In the genomic region with DNA sequence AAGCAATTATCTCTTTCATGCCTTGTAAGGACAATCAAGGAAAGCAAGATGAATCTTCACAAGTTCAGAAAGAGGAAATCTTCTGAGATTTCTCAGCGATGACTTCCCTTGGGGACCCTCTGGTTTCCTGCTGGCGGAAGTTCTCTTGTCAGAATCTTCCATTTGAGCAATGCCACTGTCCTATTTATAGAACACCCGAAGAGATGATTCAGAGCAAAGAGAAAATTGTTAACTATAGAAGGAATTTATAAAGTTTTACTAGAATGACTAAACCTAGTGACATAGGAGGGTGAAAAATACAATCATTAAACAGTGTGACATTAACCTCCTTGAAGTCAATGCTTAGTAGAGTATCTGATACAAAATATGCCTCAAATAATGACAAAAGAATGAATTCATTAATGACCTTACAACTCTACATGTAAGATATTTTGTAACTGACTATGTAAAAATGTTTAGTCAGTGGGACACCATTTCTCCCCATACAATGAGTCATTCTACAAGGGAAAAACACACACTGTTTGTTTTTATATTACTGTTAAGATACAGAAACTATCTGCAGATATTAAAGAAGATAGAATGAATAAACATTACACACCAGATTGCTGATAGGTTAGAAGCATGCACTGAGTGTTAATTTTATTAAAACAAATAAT, we compare ENCODE assay signal across 12 cellular contexts.
DNase-seq lines count a peak whose midpoint lies in the region; ATAC-seq and TF ChIP-seq lines count a peak whose summit lies in the region.
"Had no signal": no experiment of that assay in that cellular context is flagged by ENCODE, and none has a peak within 500 bp of the region (broad histone marks: within the 10 kb centered on the region; RNA-seq: fewer than 3 reads in every experiment).

No MANE protein-coding gene starts in this region.

- in situ Hi-C loops in KBM-7 (cut with MboI; ENCODE audit: low pct_unique_long_range_greater_than_20kb, low sequenced_read_pairs): no loop called here

- no peaks in the 10 kb centered on the region for H3K27me3 Mint-ChIP-seq in nephron progenitor cell (ENCODE audit: low read depth, poor library complexity)

- H3K9me3 Mint-ChIP-seq in nephron progenitor cell: no peaks in the 10 kb centered on the region

- no peaks in the 10 kb centered on the region for H3K4me1 Mint-ChIP-seq in nephron progenitor cell

- TF ChIP-seq CTCF in nephron progenitor cell (IDR thresholded peaks at IDR 0.05): no peak

- H3K36me3 Mint-ChIP-seq in nephron progenitor cell (ENCODE audit: low read depth): no peaks in the 10 kb centered on the region

- ATAC-seq in GM18873 (IDR thresholded peaks at IDR 0.05; ENCODE audit: low FRiP score, unreplicated experiment): peak; percentile 82
- peak; percentile 90 for ATAC-seq in HG02642 (IDR thresholded peaks at IDR 0.05; ENCODE audit: poor library complexity, unreplicated experiment)
- ATAC-seq: Right ventricle myocardium inferior had no signal

- DNase-seq in KBM-7 (peak; percentile 51), fibroblast of peridontal ligament (ENCODE audit: extremely low read depth) (peak; percentile 9), nephron progenitor cell (no peak), amygdala (lab: John Stamatoyannopoulos, UW) (no peak), T-helper 2 cell (no peak), cerebellum (ENCODE audit: low spot score) (no peak)
- DNase-seq: foreskin fibroblast, NCI-H1092 treated with DMSO at 0.1 percent for 48 hours, tibial artery had no signal

- H3K4me3 Mint-ChIP-seq in nephron progenitor cell: no peak overlapping the region

- no peak overlapping the region for H3K27ac Mint-ChIP-seq in nephron progenitor cell

Comparison
In these comparisons a context has a peak if more than half of its experiments do, and no peak if none do; other contexts are left out.
1. DNase-seq: peak in KBM-7 (single experiment) and fibroblast of peridontal ligament (single experiment); none in nephron progenitor cell (single experiment), amygdala (0 of 56), T-helper 2 cell (0 of 5) and cerebellum (single experiment).